8 cellular contexts compared by ENCODE assay signal in the genomic region with DNA sequence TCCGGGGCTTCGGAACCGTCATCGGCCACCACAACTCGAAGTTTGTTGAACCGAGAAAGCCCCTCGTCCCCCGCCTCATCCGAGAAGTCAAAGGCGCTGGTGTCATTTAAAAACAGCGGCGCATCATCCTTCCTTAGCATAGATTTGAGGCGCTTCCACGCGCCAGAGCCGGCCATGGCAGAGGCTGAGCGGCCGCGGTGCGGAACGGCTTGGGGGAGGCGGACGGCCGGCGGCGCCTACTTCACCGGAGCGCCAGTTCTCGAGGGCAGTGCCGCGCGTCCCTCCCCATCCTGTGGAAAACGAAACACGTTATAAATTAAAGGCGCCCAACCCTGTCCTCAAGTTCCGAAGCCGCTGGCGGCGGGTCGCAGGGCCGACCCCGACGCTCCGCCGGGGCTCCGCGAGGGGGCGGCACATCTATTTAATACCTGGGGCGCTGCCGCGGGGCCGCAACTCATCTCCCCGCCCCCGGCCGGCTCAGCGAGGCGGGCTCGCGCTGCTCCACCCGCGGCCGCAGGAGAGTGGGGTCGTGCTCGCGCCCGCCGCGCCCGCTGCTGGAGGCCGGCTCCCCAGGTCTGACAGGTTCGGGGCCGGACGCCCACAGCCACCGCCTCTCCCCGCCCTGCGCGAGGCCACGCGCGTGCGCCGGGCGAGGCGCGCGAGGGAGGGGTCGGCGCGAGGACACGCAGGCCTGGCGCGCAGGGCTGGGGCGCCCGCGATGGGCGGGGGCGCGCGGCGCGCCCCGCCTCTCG. TPM values are rescaled to one million over a fixed set of nuclear protein-coding genes. Genes with fewer than 3 reads are reported as not detected.
A peak's percentile ranks its signal among the peaks of the same experiment; 100 is the strongest.
DNase-seq lines count a peak whose midpoint lies in the region; ATAC-seq, FAIRE-seq and TF ChIP-seq lines count a peak whose summit lies in the region.

A gene with protein sequence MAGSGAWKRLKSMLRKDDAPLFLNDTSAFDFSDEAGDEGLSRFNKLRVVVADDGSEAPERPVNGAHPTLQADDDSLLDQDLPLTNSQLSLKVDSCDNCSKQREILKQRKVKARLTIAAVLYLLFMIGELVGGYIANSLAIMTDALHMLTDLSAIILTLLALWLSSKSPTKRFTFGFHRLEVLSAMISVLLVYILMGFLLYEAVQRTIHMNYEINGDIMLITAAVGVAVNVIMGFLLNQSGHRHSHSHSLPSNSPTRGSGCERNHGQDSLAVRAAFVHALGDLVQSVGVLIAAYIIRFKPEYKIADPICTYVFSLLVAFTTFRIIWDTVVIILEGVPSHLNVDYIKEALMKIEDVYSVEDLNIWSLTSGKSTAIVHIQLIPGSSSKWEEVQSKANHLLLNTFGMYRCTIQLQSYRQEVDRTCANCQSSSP (minus strand): TSS at position 577 of the 752 bp plus-strand sequence. CDS start 401 bp downstream, at position 176.

- TF ChIP-seq CTCF in activated B cell treated with CpG ODN at 0.5 μM for 24 hours (IDR thresholded peaks at IDR 0.05) (no peak), bronchial epithelial cell (IDR thresholded peaks at IDR 0.05; ENCODE audit: insufficient read depth, low read length, severe bottlenecking) (peak; percentile 33)

- DNase-seq in EH (ENCODE audit: low read depth) (peak; percentile 66), activated B cell treated with CpG ODN at 0.5 μM for 24 hours (peak; percentile 76), bronchial epithelial cell (ENCODE audit: low read depth) (no peak), islet precursor cell (peak; percentile 66), KG1 (lab: John Stamatoyannopoulos, UW) (no peak)
- peak; percentile 55 for DNase-seq in stimulated activated CD4-positive, alpha-beta T cell treated with anti-CD3 and anti-CD28 coated beads, Interleukin-12 subunit alpha, Interleukin-12 subunit beta, amount 100 ng/mL, for 4 hours

- H3K27me3 Mint-ChIP-seq in activated B cell treated with CpG ODN at 0.5 μM for 24 hours, result no peaks in the 10 kb centered on the region

- POLR2A ChIA-PET in activated B cell treated with CpG ODN at 0.5 μM for 24 hours (lab: Charles Lee), result interaction anchor here (2.2 to 2.4 kb wide), 2 partner anchors 65 kb away, joined by 10 to 15 read pairs; a partner anchor contains a TSS

- no peak for TF ChIP-seq EP300 in Ishikawa (IDR thresholded peaks at IDR 0.05; ENCODE audit: borderline replicate concordance)

- no peak for TF ChIP-seq RAD21 in Ishikawa (IDR thresholded peaks at IDR 0.05; ENCODE audit: low read depth)

- FAIRE-seq in bronchial epithelial cell (lab: Jason Lieb, UNC), result no peak

- no peaks in the 10 kb centered on the region for H3K27me3 ChIP-seq in bronchial epithelial cell (ENCODE audit: control insufficient read depth, insufficient read depth, low read length)

- ATAC-seq in GM21529 (IDR thresholded peaks at IDR 0.05; ENCODE audit: unreplicated experiment) (peak; percentile 71), activated B cell treated with CpG ODN at 0.5 μM for 24 hours (ENCODE audit: low read depth) (peak; percentile 86)

- peaks cover 40% of the 10 kb centered on the region for H3K4me1 Mint-ChIP-seq in activated B cell treated with CpG ODN at 0.5 μM for 24 hours

- peak within 1 kb of the TSS; percentile 90 for H3K4me3 Mint-ChIP-seq in activated B cell treated with CpG ODN at 0.5 μM for 24 hours

- peak within 1 kb of the TSS; percentile 60 for H3K4me3 ChIP-seq in bronchial epithelial cell (ENCODE audit: low read depth, low read length)

- no peaks in the 10 kb centered on the region for H3K9me3 Mint-ChIP-seq in activated B cell treated with CpG ODN at 0.5 μM for 24 hours

- H3K36me3 ChIP-seq in bronchial epithelial cell (ENCODE audit: control insufficient read depth, insufficient read depth, low read length), result no peaks in the 10 kb centered on the region

- intact Hi-C loops in activated B cell treated with CpG ODN at 0.5 μM for 24 hours (cut with micrococcal nuclease), result loop anchor here (1.0 to 5.0 kb wide), 4 partner anchors 50 to 320 kb away; a partner anchor contains a TSS

- CTCF ChIA-PET in activated B cell treated with CpG ODN at 0.5 μM for 24 hours (lab: Charles Lee), result interaction anchor here (1.0 to 1.8 kb wide), 6 partner anchors 9 to 91 kb away, joined by 3 to 9 read pairs (median 7); a partner anchor contains a TSS

- peak within 1 kb of the TSS; percentile 83 for H3K27ac Mint-ChIP-seq in activated B cell treated with CpG ODN at 0.5 μM for 24 hours

- H3K36me3 Mint-ChIP-seq in activated B cell treated with CpG ODN at 0.5 μM for 24 hours (ENCODE audit: low read depth), result peaks cover 9% of the 10 kb centered on the region

TF ChIP-seq in Ishikawa, 13 proteins besides CTCF, POLR2A, EP300 and RAD21:
- TF ChIP-seq ZBTB7A (IDR thresholded peaks at IDR 0.05; ENCODE audit: low read depth), result 0 out of 2 replicates have a peak, but pooled peaks have one; percentile 50
- no peak for TF ChIP-seq TCF12 (IDR thresholded peaks at IDR 0.05; ENCODE audit: low read depth)
- no peak for TF ChIP-seq EGR1 (IDR thresholded peaks at IDR 0.05)
- TF ChIP-seq, protein P1, sequence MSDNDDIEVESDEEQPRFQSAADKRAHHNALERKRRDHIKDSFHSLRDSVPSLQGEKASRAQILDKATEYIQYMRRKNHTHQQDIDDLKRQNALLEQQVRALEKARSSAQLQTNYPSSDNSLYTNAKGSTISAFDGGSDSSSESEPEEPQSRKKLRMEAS (IDR thresholded peaks at IDR 0.05), result peak; percentile 22
- TF ChIP-seq TEAD4 (IDR thresholded peaks at IDR 0.05), result no peak

RNA-seq across cellular contexts. Expression of the gene that starts here (rescaled TPM):
- 3.7 and 3.9 TPM in 2 replicates for total RNA-seq in activated B cell treated with CpG ODN at 0.5 μM for 24 hours
- 3.4 and 6.1 TPM in 2 replicates for total RNA-seq in bronchial epithelial cell

Comparison
In these comparisons a context has a peak if more than half of its experiments do, and no peak if none do; other contexts are left out.
1. DNase-seq: peak in EH (single experiment), activated B cell treated with CpG ODN at 0.5 μM for 24 hours (single experiment), islet precursor cell (single experiment) and stimulated activated CD4-positive, alpha-beta T cell treated with anti-CD3 and anti-CD28 coated beads, Interleukin-12 subunit alpha, Interleukin-12 subunit beta, amount 100 ng/mL, for 4 hours (single experiment); none in bronchial epithelial cell (single experiment) and KG1 (single experiment).